In the genomic region with DNA sequence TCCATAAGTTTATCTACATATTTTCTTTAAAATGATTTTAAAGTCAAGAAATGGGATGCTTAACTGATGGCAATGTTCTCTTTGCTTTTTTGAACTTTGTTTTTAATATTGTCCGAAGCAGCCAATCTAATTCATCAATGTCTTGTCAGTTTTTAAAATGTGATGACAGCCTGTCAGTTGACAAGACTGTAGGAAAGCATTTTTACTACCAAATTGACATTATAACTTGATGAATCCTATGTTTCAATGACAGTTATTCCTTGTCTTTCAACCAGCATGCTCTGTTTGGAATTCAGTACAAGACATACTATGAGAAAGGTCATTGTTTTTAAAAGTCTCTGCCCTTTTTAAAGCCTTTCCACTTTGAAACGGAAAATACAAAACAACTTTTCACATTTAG, we compare ENCODE assay signal across 20 cellular contexts.
"Had no signal": no experiment of that assay in that cellular context is flagged by ENCODE, and none has a peak within 500 bp of the region (broad histone marks: within the 10 kb centered on the region; RNA-seq: fewer than 3 reads in every experiment).

No MANE protein-coding gene starts in this region.

- H3K4me1 ChIP-seq: esophagus muscularis mucosa, gastrocnemius medialis, heart left ventricle, left lung, lower lobe of right lung had no signal

- H3K27me3 ChIP-seq: esophagus muscularis mucosa, foreskin keratinocyte, gastrocnemius medialis, heart left ventricle, hepatocyte, left lung had no signal

- H3K9me3 ChIP-seq: gastrocnemius medialis, lower lobe of right lung had no signal

- H3K36me3 ChIP-seq: esophagus muscularis mucosa, gastrocnemius medialis, heart left ventricle, left lung, lower lobe of right lung had no signal

- H2AFZ ChIP-seq: hepatocyte had no signal

- FAIRE-seq: endothelial cell of umbilical vein had no signal

- H3K4me3 ChIP-seq: coronary artery, esophagus muscularis mucosa, gastrocnemius medialis, heart left ventricle, hepatocyte, left lung, lower lobe of right lung, mucosa of descending colon had no signal

- ATAC-seq: foreskin keratinocyte; gastrocnemius medialis; heart left ventricle; left cardiac atrium; left lung; left ventricle myocardium superior; lower lobe of right lung; mucosa of descending colon; naive thymus-derived CD8-positive, alpha-beta T cell had no signal

- H3K4me2 ChIP-seq: hepatocyte had no signal

- H3K27ac ChIP-seq: coronary artery, esophagus muscularis mucosa, foreskin keratinocyte, gastrocnemius medialis, heart left ventricle, hepatocyte, left lung, lower lobe of right lung had no signal

- H3K79me2 ChIP-seq: hepatocyte had no signal

- DNase-seq: effector CD4-positive, alpha-beta T cell; effector memory CD4-positive, alpha-beta T cell; foreskin keratinocyte; gastrocnemius medialis; heart left ventricle; hypothalamus; immature natural killer cell; islet precursor cell; left cardiac atrium; left lung; left ventricle myocardium superior; lower lobe of right lung; mesenchymal stem cell; mucosa of descending colon; naive B cell; naive thymus-derived CD8-positive, alpha-beta T cell had no signal
